1 cellular context compared by ENCODE assay signal in the genomic region with DNA sequence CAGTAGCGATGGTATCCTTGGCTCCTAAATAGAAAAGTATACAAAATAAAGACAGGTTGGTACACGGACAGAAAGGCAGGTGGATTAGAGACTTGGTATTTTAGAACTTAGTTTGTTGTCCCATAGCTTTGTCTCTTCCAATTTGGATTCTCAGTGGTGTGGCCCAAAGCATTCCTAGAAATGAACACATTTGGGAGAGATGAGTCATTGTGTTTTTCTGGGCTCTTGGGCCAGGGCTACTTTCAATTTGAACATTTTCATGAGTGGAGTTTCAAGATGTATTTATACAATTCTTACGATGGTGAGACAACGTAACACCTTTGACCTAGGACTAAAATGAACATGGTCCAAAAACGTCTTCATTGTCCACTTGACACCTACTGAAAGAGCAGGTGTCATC.
TF ChIP-seq lines count a peak whose summit lies in the region.

No MANE protein-coding gene starts in this region.

TF ChIP-seq in GM23338, 12 proteins besides CTCF, POLR2A, EP300 and RAD21 (continued from another document):
- TF ChIP-seq, protein P1, sequence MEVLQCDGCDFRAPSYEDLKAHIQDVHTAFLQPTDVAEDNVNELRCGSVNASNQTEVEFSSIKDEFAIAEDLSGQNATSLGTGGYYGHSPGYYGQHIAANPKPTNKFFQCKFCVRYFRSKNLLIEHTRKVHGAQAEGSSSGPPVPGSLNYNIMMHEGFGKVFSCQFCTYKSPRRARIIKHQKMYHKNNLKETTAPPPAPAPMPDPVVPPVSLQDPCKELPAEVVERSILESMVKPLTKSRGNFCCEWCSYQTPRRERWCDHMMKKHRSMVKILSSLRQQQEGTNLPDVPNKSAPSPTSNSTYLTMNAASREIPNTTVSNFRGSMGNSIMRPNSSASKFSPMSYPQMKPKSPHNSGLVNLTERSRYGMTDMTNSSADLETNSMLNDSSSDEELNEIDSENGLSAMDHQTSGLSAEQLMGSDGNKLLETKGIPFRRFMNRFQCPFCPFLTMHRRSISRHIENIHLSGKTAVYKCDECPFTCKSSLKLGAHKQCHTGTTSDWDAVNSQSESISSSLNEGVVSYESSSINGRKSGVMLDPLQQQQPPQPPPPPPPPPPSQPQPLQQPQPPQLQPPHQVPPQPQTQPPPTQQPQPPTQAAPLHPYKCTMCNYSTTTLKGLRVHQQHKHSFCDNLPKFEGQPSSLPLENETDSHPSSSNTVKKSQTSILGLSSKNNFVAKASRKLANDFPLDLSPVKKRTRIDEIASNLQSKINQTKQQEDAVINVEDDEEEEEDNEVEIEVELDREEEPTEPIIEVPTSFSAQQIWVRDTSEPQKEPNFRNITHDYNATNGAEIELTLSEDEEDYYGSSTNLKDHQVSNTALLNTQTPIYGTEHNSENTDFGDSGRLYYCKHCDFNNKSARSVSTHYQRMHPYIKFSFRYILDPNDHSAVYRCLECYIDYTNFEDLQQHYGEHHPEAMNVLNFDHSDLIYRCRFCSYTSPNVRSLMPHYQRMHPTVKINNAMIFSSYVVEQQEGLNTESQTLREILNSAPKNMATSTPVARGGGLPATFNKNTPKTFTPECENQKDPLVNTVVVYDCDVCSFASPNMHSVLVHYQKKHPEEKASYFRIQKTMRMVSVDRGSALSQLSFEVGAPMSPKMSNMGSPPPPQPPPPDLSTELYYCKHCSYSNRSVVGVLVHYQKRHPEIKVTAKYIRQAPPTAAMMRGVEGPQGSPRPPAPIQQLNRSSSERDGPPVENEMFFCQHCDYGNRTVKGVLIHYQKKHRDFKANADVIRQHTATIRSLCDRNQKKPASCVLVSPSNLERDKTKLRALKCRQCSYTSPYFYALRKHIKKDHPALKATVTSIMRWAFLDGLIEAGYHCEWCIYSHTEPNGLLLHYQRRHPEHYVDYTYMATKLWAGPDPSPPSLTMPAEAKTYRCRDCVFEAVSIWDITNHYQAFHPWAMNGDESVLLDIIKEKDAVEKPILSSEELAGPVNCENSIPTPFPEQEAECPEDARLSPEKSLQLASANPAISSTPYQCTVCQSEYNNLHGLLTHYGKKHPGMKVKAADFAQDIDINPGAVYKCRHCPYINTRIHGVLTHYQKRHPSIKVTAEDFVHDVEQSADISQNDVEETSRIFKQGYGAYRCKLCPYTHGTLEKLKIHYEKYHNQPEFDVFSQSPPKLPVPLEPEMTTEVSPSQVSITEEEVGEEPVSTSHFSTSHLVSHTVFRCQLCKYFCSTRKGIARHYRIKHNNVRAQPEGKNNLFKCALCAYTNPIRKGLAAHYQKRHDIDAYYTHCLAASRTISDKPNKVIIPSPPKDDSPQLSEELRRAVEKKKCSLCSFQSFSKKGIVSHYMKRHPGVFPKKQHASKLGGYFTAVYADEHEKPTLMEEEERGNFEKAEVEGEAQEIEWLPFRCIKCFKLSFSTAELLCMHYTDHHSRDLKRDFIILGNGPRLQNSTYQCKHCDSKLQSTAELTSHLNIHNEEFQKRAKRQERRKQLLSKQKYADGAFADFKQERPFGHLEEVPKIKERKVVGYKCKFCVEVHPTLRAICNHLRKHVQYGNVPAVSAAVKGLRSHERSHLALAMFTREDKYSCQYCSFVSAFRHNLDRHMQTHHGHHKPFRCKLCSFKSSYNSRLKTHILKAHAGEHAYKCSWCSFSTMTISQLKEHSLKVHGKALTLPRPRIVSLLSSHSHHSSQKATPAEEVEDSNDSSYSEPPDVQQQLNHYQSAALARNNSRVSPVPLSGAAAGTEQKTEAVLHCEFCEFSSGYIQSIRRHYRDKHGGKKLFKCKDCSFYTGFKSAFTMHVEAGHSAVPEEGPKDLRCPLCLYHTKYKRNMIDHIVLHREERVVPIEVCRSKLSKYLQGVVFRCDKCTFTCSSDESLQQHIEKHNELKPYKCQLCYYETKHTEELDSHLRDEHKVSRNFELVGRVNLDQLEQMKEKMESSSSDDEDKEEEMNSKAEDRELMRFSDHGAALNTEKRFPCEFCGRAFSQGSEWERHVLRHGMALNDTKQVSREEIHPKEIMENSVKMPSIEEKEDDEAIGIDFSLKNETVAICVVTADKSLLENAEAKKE (CRISPR knock-in tag; IDR thresholded peaks at IDR 0.05), result no peak
- TF ChIP-seq CREB1 (CRISPR knock-in tag; IDR thresholded peaks at IDR 0.05; ENCODE audit: low read depth), result no peak
